2 cellular contexts compared by ENCODE assay signal in the genomic region with DNA sequence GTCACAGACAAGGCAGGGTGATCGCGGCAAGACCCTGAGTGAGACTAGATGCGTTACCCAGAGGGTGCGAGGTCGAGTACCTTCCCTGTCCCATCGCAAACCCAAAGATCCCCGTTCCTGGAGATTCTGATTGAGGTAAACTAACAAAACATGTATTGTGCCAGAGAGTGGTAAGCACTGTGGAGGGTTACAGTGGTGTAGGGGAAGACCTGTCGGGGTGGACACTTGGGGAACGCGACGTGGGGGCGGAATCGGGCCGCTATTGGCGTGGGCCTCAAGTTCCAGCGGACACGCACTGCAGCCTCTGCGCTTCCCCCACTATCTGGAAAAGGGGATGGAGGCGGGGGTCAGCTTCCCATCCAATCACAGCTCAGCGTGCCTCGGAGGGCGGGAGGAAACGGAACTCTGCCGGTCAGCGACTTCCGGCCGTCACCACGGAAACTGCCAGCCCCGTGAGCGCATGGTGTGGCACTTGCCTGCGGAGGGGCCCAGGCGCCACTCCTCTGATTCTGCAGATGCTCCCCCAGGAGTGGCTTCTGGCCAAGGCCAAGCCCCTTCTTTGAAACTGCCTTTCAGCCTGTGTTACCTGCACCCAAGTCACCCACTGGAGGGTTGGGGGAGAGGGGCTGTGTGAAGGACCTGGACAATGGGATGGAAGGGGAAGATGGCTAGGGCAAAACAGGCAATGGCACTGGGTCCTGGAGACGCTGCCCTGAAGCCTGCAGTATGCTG.
TF ChIP-seq lines count a peak whose summit lies in the region.

No MANE protein-coding gene starts in this region.

TF ChIP-seq in HEK293, 187 proteins besides CTCF, POLR2A, EP300 and RAD21 (continued from another document and continues in another):
- TF ChIP-seq, protein P1, sequence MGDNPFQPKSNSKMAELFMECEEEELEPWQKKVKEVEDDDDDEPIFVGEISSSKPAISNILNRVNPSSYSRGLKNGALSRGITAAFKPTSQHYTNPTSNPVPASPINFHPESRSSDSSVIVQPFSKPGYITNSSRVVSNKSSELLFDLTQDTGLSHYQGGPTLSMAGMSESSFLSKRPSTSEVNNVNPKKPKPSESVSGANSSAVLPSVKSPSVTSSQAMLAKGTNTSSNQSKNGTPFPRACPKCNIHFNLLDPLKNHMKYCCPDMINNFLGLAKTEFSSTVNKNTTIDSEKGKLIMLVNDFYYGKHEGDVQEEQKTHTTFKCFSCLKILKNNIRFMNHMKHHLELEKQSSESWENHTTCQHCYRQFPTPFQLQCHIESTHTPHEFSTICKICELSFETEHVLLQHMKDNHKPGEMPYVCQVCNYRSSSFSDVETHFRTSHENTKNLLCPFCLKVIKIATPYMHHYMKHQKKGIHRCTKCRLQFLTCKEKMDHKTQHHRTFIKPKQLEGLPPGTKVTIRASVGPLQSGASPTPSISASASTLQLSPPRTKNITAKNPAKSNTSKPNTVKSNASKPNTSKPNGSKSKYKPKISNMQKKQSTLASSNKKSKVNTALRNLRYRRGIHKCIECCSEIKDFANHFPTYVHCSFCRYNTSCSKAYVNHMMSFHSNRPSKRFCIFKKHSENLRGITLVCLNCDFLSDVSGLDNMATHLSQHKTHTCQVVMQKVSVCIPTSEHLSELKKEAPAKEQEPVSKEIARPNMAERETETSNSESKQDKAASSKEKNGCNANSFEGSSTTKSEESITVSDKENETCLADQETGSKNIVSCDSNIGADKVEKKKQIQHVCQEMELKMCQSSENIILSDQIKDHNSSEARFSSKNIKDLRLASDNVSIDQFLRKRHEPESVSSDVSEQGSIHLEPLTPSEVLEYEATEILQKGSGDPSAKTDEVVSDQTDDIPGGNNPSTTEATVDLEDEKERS (tag by site-specific recombination; IDR thresholded peaks at IDR 0.05) = no peak
- no peak for TF ChIP-seq ZNF18 (tag by site-specific recombination; IDR thresholded peaks at IDR 0.05)
- peak; percentile 59; the same call in 1 of the 2 replicates for TF ChIP-seq ZNF785 (tag by site-specific recombination; IDR thresholded peaks at IDR 0.05)
- 0 out of 2 replicates have a peak, but pooled peaks have one; percentile 51 for TF ChIP-seq KLF8 (tag by site-specific recombination; IDR thresholded peaks at IDR 0.05)
- TF ChIP-seq KLF16 (tag by site-specific recombination; IDR thresholded peaks at IDR 0.05) = peak; percentile 87
- TF ChIP-seq ZBTB21 (tag by site-specific recombination; IDR thresholded peaks at IDR 0.05) = no peak
- no peak for TF ChIP-seq ZNF585B (tag by site-specific recombination; IDR thresholded peaks at IDR 0.05)
- TF ChIP-seq ZNF658 (tag by site-specific recombination; IDR thresholded peaks at IDR 0.05) = no peak
- TF ChIP-seq ZSCAN18 (tag by site-specific recombination; IDR thresholded peaks at IDR 0.05) = 0 out of 2 replicates have a peak, but pooled peaks have one; percentile 24
- no peak for TF ChIP-seq ZNF157 (tag by site-specific recombination; IDR thresholded peaks at IDR 0.05)
- peak; percentile 57 for TF ChIP-seq ZBTB17 (tag by site-specific recombination; IDR thresholded peaks at IDR 0.05)
- no peak for TF ChIP-seq ZNF558 (tag by site-specific recombination; IDR thresholded peaks at IDR 0.05)
- TF ChIP-seq ZSCAN16 (tag by site-specific recombination; IDR thresholded peaks at IDR 0.05) = no peak
- TF ChIP-seq ZNF518A (tag by site-specific recombination; conservative IDR thresholded peaks at IDR 0.05; ENCODE audit: low read depth) = peak; percentile 66

TF ChIP-seq in SK-N-SH treated with all-trans-retinoic acid at 6 μM for 48 hours, 23 proteins besides CTCF, POLR2A, EP300 and RAD21 (continued from another document):
- TF ChIP-seq ZNF70 (CRISPR knock-in tag; IDR thresholded peaks at IDR 0.05) = 0 out of 2 replicates have a peak, but pooled peaks have one; percentile 32
- TF ChIP-seq, protein P2, sequence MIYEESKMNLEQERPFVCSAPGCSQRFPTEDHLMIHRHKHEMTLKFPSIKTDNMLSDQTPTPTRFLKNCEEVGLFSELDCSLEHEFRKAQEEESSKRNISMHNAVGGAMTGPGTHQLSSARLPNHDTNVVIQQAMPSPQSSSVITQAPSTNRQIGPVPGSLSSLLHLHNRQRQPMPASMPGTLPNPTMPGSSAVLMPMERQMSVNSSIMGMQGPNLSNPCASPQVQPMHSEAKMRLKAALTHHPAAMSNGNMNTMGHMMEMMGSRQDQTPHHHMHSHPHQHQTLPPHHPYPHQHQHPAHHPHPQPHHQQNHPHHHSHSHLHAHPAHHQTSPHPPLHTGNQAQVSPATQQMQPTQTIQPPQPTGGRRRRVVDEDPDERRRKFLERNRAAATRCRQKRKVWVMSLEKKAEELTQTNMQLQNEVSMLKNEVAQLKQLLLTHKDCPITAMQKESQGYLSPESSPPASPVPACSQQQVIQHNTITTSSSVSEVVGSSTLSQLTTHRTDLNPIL (CRISPR knock-in tag; IDR thresholded peaks at IDR 0.05; ENCODE audit: low read depth) = no peak
- TF ChIP-seq ZNF565 (CRISPR knock-in tag; conservative IDR thresholded peaks at IDR 0.05; ENCODE audit: low read depth) = peak; percentile 72; the same call in 1 of the 2 replicates
TF ChIP-seq in SK-N-SH treated with all-trans-retinoic acid at 6 μM for 48 hours: peak in this region for 5.
